ENCODE assay signal across 32 cellular contexts in genomic region chr9:136433849-136434579, GRCh38.
"Had no signal": no experiment of that assay in that cellular context is flagged by ENCODE, and none has a peak within 500 bp of the region (broad histone marks: within the 10 kb centered on the region; RNA-seq: fewer than 3 reads in every experiment).

No MANE protein-coding gene starts in this region.

- H3K27me3 ChIP-seq: brain microvascular endothelial cell, dorsolateral prefrontal cortex, esophagus muscularis mucosa, foreskin keratinocyte, gastrocnemius medialis had no signal

- H3K36me3 Mint-ChIP-seq: activated naive CD8-positive, alpha-beta T cell had no signal

- H3K27me3 Mint-ChIP-seq: activated B cell treated with CpG ODN at 0.5 μM for 24 hours; activated CD8-positive, alpha-beta T cell treated with anti-CD3 and anti-CD28 coated beads for 36 hours; activated naive CD8-positive, alpha-beta T cell; activated T-helper 17 cell treated with anti-CD3 and anti-CD28 coated beads, Interleukin-2, amount 50 U/mL, for 72 hours; central memory CD8-positive, alpha-beta T cell; T-helper 17 cell had no signal

- H3K4me3 Mint-ChIP-seq: activated B cell treated with CpG ODN at 0.5 μM for 24 hours; activated CD8-positive, alpha-beta T cell treated with anti-CD3 and anti-CD28 coated beads for 36 hours; activated naive CD8-positive, alpha-beta T cell; activated T-cell treated with anti-CD3 and anti-CD28 coated beads, Interleukin-2, amount 50 U/mL, for 4 hours; activated T-helper 17 cell treated with anti-CD3 and anti-CD28 coated beads, Interleukin-2, amount 50 U/mL, for 72 hours; central memory CD8-positive, alpha-beta T cell; dendritic cell treated with granulocyte-macrophage colony-stimulating factor and Interleukin-4, amounts not matched to agents 40 ng/mL and 50 ng/mL, for 4 days; T-helper 17 cell; T-helper 2 cell treated with Interferon-gamma antibody and Interleukin-4, amounts not matched to agents 5 μg/mL and 100 μg/mL, for 36 hours had no signal

- H3K27ac Mint-ChIP-seq: activated B cell treated with CpG ODN at 0.5 μM for 24 hours; activated CD8-positive, alpha-beta T cell treated with anti-CD3 and anti-CD28 coated beads for 36 hours; activated naive CD8-positive, alpha-beta T cell; activated T-helper 17 cell treated with anti-CD3 and anti-CD28 coated beads, Interleukin-2, amount 50 U/mL, for 72 hours; dendritic cell treated with granulocyte-macrophage colony-stimulating factor and Interleukin-4, amounts not matched to agents 40 ng/mL and 50 ng/mL, for 4 days; T-helper 17 cell; T-helper 2 cell treated with Interferon-gamma antibody and Interleukin-4, amounts not matched to agents 5 μg/mL and 100 μg/mL, for 36 hours had no signal

- H3K9me3 Mint-ChIP-seq: activated B cell treated with CpG ODN at 0.5 μM for 24 hours; activated CD8-positive, alpha-beta T cell treated with anti-CD3 and anti-CD28 coated beads for 36 hours; activated T-cell treated with anti-CD3 and anti-CD28 coated beads, Interleukin-2, amount 50 U/mL, for 4 hours; activated T-helper 17 cell treated with anti-CD3 and anti-CD28 coated beads, Interleukin-2, amount 50 U/mL, for 72 hours; central memory CD8-positive, alpha-beta T cell; dendritic cell treated with granulocyte-macrophage colony-stimulating factor and Interleukin-4, amounts not matched to agents 40 ng/mL and 50 ng/mL, for 4 days; T-helper 2 cell treated with Interferon-gamma antibody and Interleukin-4, amounts not matched to agents 5 μg/mL and 100 μg/mL, for 36 hours had no signal

- H3K9me3 ChIP-seq: esophagus muscularis mucosa, gastrocnemius medialis had no signal

- ATAC-seq: activated CD4-positive, CD25-positive, alpha-beta regulatory T cell treated with anti-CD3 and anti-CD28 coated beads, Interleukin-2, amount 50 U/mL, for 24 hours; activated CD8-positive, alpha-beta T cell treated with anti-CD3 and anti-CD28 coated beads for 36 hours; activated T-cell treated with anti-CD3 and anti-CD28 coated beads, Interleukin-2, amount 50 U/mL, for 4 hours; activated T-helper 17 cell treated with anti-CD3 and anti-CD28 coated beads, Interleukin-2, amount 50 U/mL, for 72 hours; foreskin keratinocyte; gastrocnemius medialis; T-helper 17 cell had no signal

- H3K27ac ChIP-seq: brain microvascular endothelial cell, coronary artery, dorsolateral prefrontal cortex, esophagus muscularis mucosa, foreskin keratinocyte, gastrocnemius medialis, WERI-Rb-1 had no signal

- H3K4me3 ChIP-seq: coronary artery, dorsolateral prefrontal cortex, esophagus muscularis mucosa, gastrocnemius medialis had no signal

- DNase-seq: activated B cell treated with CpG ODN at 0.5 μM for 24 hours; activated CD4-positive, alpha-beta T cell treated with anti-CD3 and anti-CD28 coated beads for 48 hours; activated CD4-positive, alpha-beta T cell treated with anti-CD3 and anti-CD28 coated beads, Interleukin-2, amount 50 U/mL, for 1 hour; activated CD4-positive, alpha-beta T cell treated with anti-CD3 and anti-CD28 coated beads, Interleukin-2, amount 50 U/mL, for 48 hours; activated CD8-positive, alpha-beta memory T cell treated with anti-CD3 and anti-CD28 coated beads for 24 hours; activated CD8-positive, alpha-beta T cell treated with anti-CD3 and anti-CD28 coated beads for 36 hours; activated effector memory CD4-positive, alpha-beta T cell treated with Interleukin-2 at 50 U/mL for 16 hours; activated gamma-delta T cell treated with Interleukin-2 at 50 U/mL for 16 hours; activated naive CD4-positive, alpha-beta T cell treated with anti-CD3 and anti-CD28 coated beads, Interleukin-2, amount 50 U/mL, for 16 hours; activated naive CD4-positive, alpha-beta T cell treated with Interleukin-2 at 50 U/mL for 16 hours; activated T-cell treated with anti-CD3 and anti-CD28 coated beads, Interleukin-2, amount 50 U/mL, for 4 hours; amniotic stem cell; anterior cingulate cortex; brain microvascular endothelial cell; dorsolateral prefrontal cortex; effector memory CD4-positive, alpha-beta T cell; erythroblast; foreskin keratinocyte; gastrocnemius medialis; glutamatergic neuron; T-helper 1 cell; T-helper 17 cell; T1000; WERI-Rb-1 had no signal
